Comparison of ENCODE assay signal across 1 cellular context in genomic region chr4:142449771-142450373, GRCh38.
TF ChIP-seq lines count a peak whose summit lies in the region.

No MANE protein-coding gene starts in this region.

TF ChIP-seq in GM12878, 131 proteins besides CTCF, POLR2A, EP300 and RAD21:
- TF ChIP-seq CBFB (IDR thresholded peaks at IDR 0.05; ENCODE audit: low read depth) (no peak), NR2C1 (IDR thresholded peaks at IDR 0.05) (no peak), NKRF (conservative IDR thresholded peaks at IDR 0.05) (no peak), EED (IDR thresholded peaks at IDR 0.05; ENCODE audit: low read depth) (no peak), EZH2 (IDR thresholded peaks at IDR 0.05; ENCODE audit: borderline replicate concordance, control insufficient read depth, low read depth, low read length) (no peak), IRF3 (IDR thresholded peaks at IDR 0.05) (no peak), ZNF622 (IDR thresholded peaks at IDR 0.05) (no peak), YBX1 (IDR thresholded peaks at IDR 0.05) (no peak), SMAD5 (IDR thresholded peaks at IDR 0.05; ENCODE audit: low read depth) (no peak), NRF1 (conservative IDR thresholded peaks at IDR 0.05; ENCODE audit: low read depth, low read length) (no peak), RUNX3 (IDR thresholded peaks at IDR 0.05; ENCODE audit: low read length) (no peak)
